ENCODE assay signal across 8 cellular contexts in genomic region chr4:27176400-27176799, GRCh38.
DNase-seq lines count a peak whose midpoint lies in the region; ATAC-seq and TF ChIP-seq lines count a peak whose summit lies in the region.

No MANE protein-coding gene starts in this region.

- H3K27ac ChIP-seq in left lung: no peak overlapping the region

- H3K4me1 ChIP-seq in left lung: no peaks in the 10 kb centered on the region

- in situ Hi-C loops in GM13976 (cut with MboI; ENCODE audit: low sequenced_read_pairs, unreplicated experiment) (no loop called here), astrocyte of the cerebellum (cut with HindIII; ENCODE audit: low sequenced_read_pairs) (no loop called here)

- no peaks in the 10 kb centered on the region for H3K36me3 ChIP-seq in left lung

- ATAC-seq in left lung: peak; percentile 74
- no peak for ATAC-seq in GM18519 (IDR thresholded peaks at IDR 0.05; ENCODE audit: low FRiP score, unreplicated experiment)
- no peak for ATAC-seq in GM19395 (IDR thresholded peaks at IDR 0.05; ENCODE audit: unreplicated experiment)

- H3K4me3 ChIP-seq in astrocyte of the cerebellum (ENCODE audit: low read depth, low read length) (no peak overlapping the region), left lung (no peak overlapping the region)

- H3K9me3 ChIP-seq in left lung: no peaks in the 10 kb centered on the region

- DNase-seq in GM13976 (ENCODE audit: low spot score): no peak
- DNase-seq in NCI-H146 (lab: John Stamatoyannopoulos, UW): peak; percentile 78
- peak; percentile 1 for DNase-seq in astrocyte of the cerebellum (ENCODE audit: low read depth)
- no peak for DNase-seq in left lung
- DNase-seq in stimulated activated naive CD4-positive, alpha-beta T cell (lab: John Stamatoyannopoulos, UW): no peak
- DNase-seq in activated CD4-positive, alpha-beta T cell treated with anti-CD3 and anti-CD28 coated beads, Interleukin-2, amount 50 U/mL, for 48 hours: no peak

- H3K27me3 ChIP-seq in left lung: no peaks in the 10 kb centered on the region

- TF ChIP-seq CTCF in GM13976 (IDR thresholded peaks at IDR 0.05; ENCODE audit: borderline replicate concordance, control extremely low read depth, extremely low read depth, insufficient read depth, missing control alignments): peak; percentile 3
- peak; percentile 52 for TF ChIP-seq CTCF in astrocyte of the cerebellum (IDR thresholded peaks at IDR 0.05; ENCODE audit: low read depth, low read length, missing control alignments)
- peak in 1 of 2 donors; percentile 17 for TF ChIP-seq CTCF in left lung (IDR thresholded peaks at IDR 0.05)

- intact Hi-C loops in left lung (cut with DNase I): no loop called here

Comparison
In these comparisons a context has a peak if more than half of its experiments do, and no peak if none do; other contexts are left out.
1. DNase-seq: peak in NCI-H146 (single experiment) and astrocyte of the cerebellum (single experiment); none in GM13976 (single experiment), left lung (0 of 2), stimulated activated naive CD4-positive, alpha-beta T cell (0 of 6) and activated CD4-positive, alpha-beta T cell treated with anti-CD3 and anti-CD28 coated beads, Interleukin-2, amount 50 U/mL, for 48 hours (0 of 2).